ENCODE assay signal across 8 cellular contexts in the genomic region with DNA sequence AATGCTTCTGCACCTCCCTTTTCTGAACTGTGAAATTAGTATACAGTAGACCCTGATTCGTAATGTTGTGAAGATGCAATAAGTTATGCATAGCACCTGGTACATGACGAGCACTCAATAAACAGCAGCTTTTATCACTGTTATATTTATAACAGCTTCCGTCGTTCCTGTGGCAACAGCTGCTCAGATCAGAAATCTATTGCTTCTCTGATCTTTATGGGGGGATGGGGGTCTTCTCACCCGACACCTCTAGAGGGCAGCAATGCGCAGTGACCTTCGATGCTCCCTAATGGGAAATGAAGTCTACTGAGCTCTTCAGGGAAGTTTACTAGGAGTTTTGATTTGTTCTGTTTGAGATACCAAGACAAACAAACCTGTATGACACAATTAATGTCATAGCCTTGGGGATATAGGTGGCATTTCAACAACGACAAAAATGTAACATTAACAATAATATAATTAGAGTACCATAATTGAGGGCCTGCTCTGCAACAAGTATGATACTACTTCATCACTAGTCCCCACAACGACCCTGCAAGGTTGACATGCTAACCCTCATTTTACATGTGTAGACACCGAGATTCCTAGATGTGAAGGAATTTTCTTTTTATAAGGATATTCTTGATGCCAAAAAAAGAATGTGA.
A peak's percentile ranks its signal among the peaks of the same experiment; 100 is the strongest.
DNase-seq lines count a peak whose midpoint lies in the region; ATAC-seq lines count a peak whose summit lies in the region.

No MANE protein-coding gene starts in this region.

- peaks cover 4% of the 10 kb centered on the region for H3K27me3 Mint-ChIP-seq in activated naive CD8-positive, alpha-beta T cell treated with anti-CD3 and anti-CD28 coated beads, Interleukin-2, amount 50 U/mL, for 24 hours

- no peak overlapping the region for H3K4me3 Mint-ChIP-seq in activated naive CD8-positive, alpha-beta T cell treated with anti-CD3 and anti-CD28 coated beads, Interleukin-2, amount 50 U/mL, for 24 hours

- peaks cover 5% of the 10 kb centered on the region for H3K4me1 Mint-ChIP-seq in activated naive CD8-positive, alpha-beta T cell treated with anti-CD3 and anti-CD28 coated beads, Interleukin-2, amount 50 U/mL, for 24 hours

- no peaks in the 10 kb centered on the region for H3K36me3 Mint-ChIP-seq in activated naive CD8-positive, alpha-beta T cell treated with anti-CD3 and anti-CD28 coated beads, Interleukin-2, amount 50 U/mL, for 24 hours (ENCODE audit: low read depth)

- H3K9me3 Mint-ChIP-seq in activated naive CD8-positive, alpha-beta T cell treated with anti-CD3 and anti-CD28 coated beads, Interleukin-2, amount 50 U/mL, for 24 hours: no peaks in the 10 kb centered on the region

- DNase-seq in NCI-H526 (lab: John Stamatoyannopoulos, UW) (peak; percentile 5 to 56), NCI-H526 treated with DMSO at 0.1 percent for 48 hours (lab: John Stamatoyannopoulos, UW) (no peak), T follicular helper cell (ENCODE audit: low read depth) (peak; percentile 48), iPS-NIHi11 (ENCODE audit: low spot score) (peak; percentile 80)
- DNase-seq in activated naive CD8-positive, alpha-beta T cell treated with anti-CD3 and anti-CD28 coated beads, Interleukin-2, amount 50 U/mL, for 24 hours: peak; percentile 79
- peak; percentile 75 for DNase-seq in stimulated activated CD4-positive, alpha-beta T cell treated with anti-CD3 and anti-CD28 coated beads, Interleukin-4, amount 100 ng/mL, for 24 hours

- ATAC-seq in HG03432 (IDR thresholded peaks at IDR 0.05; ENCODE audit: unreplicated experiment) (peak; percentile 84), HG02840 (IDR thresholded peaks at IDR 0.05; ENCODE audit: low FRiP score, unreplicated experiment) (no peak)
- peak; percentile 72 for ATAC-seq in activated naive CD8-positive, alpha-beta T cell treated with anti-CD3 and anti-CD28 coated beads, Interleukin-2, amount 50 U/mL, for 24 hours

- no peak overlapping the region for H3K27ac Mint-ChIP-seq in activated naive CD8-positive, alpha-beta T cell treated with anti-CD3 and anti-CD28 coated beads, Interleukin-2, amount 50 U/mL, for 24 hours
